8 cellular contexts compared by ENCODE assay signal in genomic region chr2:33476793-33477190, GRCh38. TPM values are rescaled to one million over a fixed set of nuclear protein-coding genes. Genes with fewer than 3 reads are reported as not detected.
DNase-seq lines count a peak whose midpoint lies in the region; ATAC-seq and TF ChIP-seq lines count a peak whose summit lies in the region.

No MANE protein-coding gene starts in this region.

- CTCF ChIA-PET in activated CD4-positive, alpha-beta memory T cell treated with anti-CD3 and anti-CD28 coated beads, Interleukin-2, amount 10 ng/mL, durations not matched to agents 7 days and 5 days (lab: Charles Lee): interaction anchor here (0.7 to 2.9 kb wide), 8 partner anchors 17 to 197 kb away, joined by 3 to 23 read pairs (median 4); partner anchors contain the start of gene FAM98A

- TF ChIP-seq CTCF in GM23338 (conservative IDR thresholded peaks at IDR 0.05; ENCODE audit: low read depth in 2 of 2) (no peak), spleen (IDR thresholded peaks at IDR 0.05 in 8 of 11, conservative IDR thresholded peaks at IDR 0.05 in 3 of 11) (no peak), GM13976 (IDR thresholded peaks at IDR 0.05; ENCODE audit: borderline replicate concordance, control extremely low read depth, extremely low read depth, insufficient read depth, missing control alignments) (no peak)

- H3K27ac Mint-ChIP-seq in GM23338: no peak overlapping the region
- H3K27ac Mint-ChIP-seq in activated CD4-positive, alpha-beta memory T cell treated with anti-CD3 and anti-CD28 coated beads, Interleukin-2, amount 10 ng/mL, durations not matched to agents 7 days and 5 days: peak overlapping the region; percentile 98

- in situ Hi-C loops in GM13976 (cut with MboI; ENCODE audit: low sequenced_read_pairs, unreplicated experiment): loop anchor here (10.0 kb wide), 1 partner anchor 98 kb away; no protein-coding TSS in a partner anchor

- H3F3A ChIP-seq in GM23338 (replicated peaks; ENCODE audit: low read depth): no peaks in the 10 kb centered on the region

- no peaks in the 10 kb centered on the region for H4K20me1 ChIP-seq in GM23338 (replicated peaks; ENCODE audit: insufficient read depth)

- H3K4me2 ChIP-seq in GM23338: no peak overlapping the region

- H3K9me3 ChIP-seq in spleen: no peaks in the 10 kb centered on the region

- H3K4me1 ChIP-seq in GM23338 (ENCODE audit: insufficient read depth): peaks cover 10% of the 10 kb centered on the region
- H3K4me1 ChIP-seq in spleen: peaks cover 5 to 56% (median 44%) of the 10 kb centered on the region in 6 donors

- POLR2A ChIA-PET in activated CD4-positive, alpha-beta memory T cell treated with anti-CD3 and anti-CD28 coated beads, Interleukin-2, amount 10 ng/mL, durations not matched to agents 7 days and 5 days (lab: Charles Lee): interaction anchor here (1.0 to 3.2 kb wide), 15 partner anchors 9 to 153 kb away, joined by 3 to 45 read pairs (median 5); partner anchors contain the start of gene FAM98A

- 2 to 8% (median 3%) methylated on average over 4 of the region's 4 CpGs for WGBS in spleen, 5 donors

- H3K9me3 Mint-ChIP-seq in GM23338: peaks cover 14% of the 10 kb centered on the region
- H3K9me3 Mint-ChIP-seq in activated CD4-positive, alpha-beta memory T cell treated with anti-CD3 and anti-CD28 coated beads, Interleukin-2, amount 10 ng/mL, durations not matched to agents 7 days and 5 days: no peaks in the 10 kb centered on the region

- H2AFZ ChIP-seq in GM23338: peak overlapping the region; percentile 91

- H3K79me2 ChIP-seq in GM23338 (replicated peaks; ENCODE audit: insufficient read depth): no peaks in the 10 kb centered on the region

- intact Hi-C loops in spleen (cut with DNase I; ENCODE audit: low total_unique reads) (loop anchor here (10.0 kb wide), 2 partner anchors 78 to 108 kb away; no protein-coding TSS in a partner anchor), posterior cingulate gyrus (cut with DNase I) (loop anchor here (5.0 kb wide), 2 partner anchors 36 to 121 kb away; partner anchors contain the start of gene FAM98A)

- H3K4me1 Mint-ChIP-seq in GM23338: peaks cover 18% of the 10 kb centered on the region
- H3K4me1 Mint-ChIP-seq in activated CD4-positive, alpha-beta memory T cell treated with anti-CD3 and anti-CD28 coated beads, Interleukin-2, amount 10 ng/mL, durations not matched to agents 7 days and 5 days: peaks cover 36% of the 10 kb centered on the region

- H3K27me3 Mint-ChIP-seq in GM23338 (ENCODE audit: insufficient read depth, low read depth, poor library complexity): peaks cover 3% of the 10 kb centered on the region
- H3K27me3 Mint-ChIP-seq in activated CD4-positive, alpha-beta memory T cell treated with anti-CD3 and anti-CD28 coated beads, Interleukin-2, amount 10 ng/mL, durations not matched to agents 7 days and 5 days: peaks cover 1% of the 10 kb centered on the region

- DNase-seq in GM23338 (ENCODE audit: low spot score) (no peak), globus pallidus (ENCODE audit: low spot score) (peak; percentile 57), spleen (no peak), H4 (ENCODE audit: low spot score) (no peak), DMS153 treated with DMSO at 0.1 percent for 48 hours (lab: John Stamatoyannopoulos, UW; ENCODE audit: unreplicated experiment) (no peak), posterior cingulate gyrus (no peak), GM13976 (ENCODE audit: low spot score) (no peak)
- DNase-seq in activated CD4-positive, alpha-beta memory T cell treated with anti-CD3 and anti-CD28 coated beads, Interleukin-2, amount 10 ng/mL, durations not matched to agents 7 days and 5 days: no peak

- H3K27ac ChIP-seq in GM23338 (ENCODE audit: low read depth) (no peak overlapping the region), spleen (peak overlapping the region; percentile 45 to 94 (median 92))

- H3K36me3 ChIP-seq in GM23338 (ENCODE audit: insufficient read depth): no peaks in the 10 kb centered on the region
- peaks cover 0 to 7% (median 0%) of the 10 kb centered on the region in 6 donors for H3K36me3 ChIP-seq in spleen

- no peak for ATAC-seq in GM23338

- 0 out of 2 replicates have a peak, but pooled peaks cover 3% of the 10 kb centered on the region for H3K9me2 ChIP-seq in GM23338 (ENCODE audit: insufficient read depth)

- H3K36me3 Mint-ChIP-seq in GM23338 (ENCODE audit: low read depth): peaks cover 11% of the 10 kb centered on the region; the same call in 2 of the 3 replicates
- H3K36me3 Mint-ChIP-seq in activated CD4-positive, alpha-beta memory T cell treated with anti-CD3 and anti-CD28 coated beads, Interleukin-2, amount 10 ng/mL, durations not matched to agents 7 days and 5 days (ENCODE audit: low read depth): peaks cover 4% of the 10 kb centered on the region

- H3K27me3 ChIP-seq in GM23338 (ENCODE audit: insufficient read depth) (no peaks in the 10 kb centered on the region), spleen (replicated peaks in 1 of 7) (no peaks in the 10 kb centered on the region)

- H3K4me3 ChIP-seq in GM23338 (no peak overlapping the region), spleen (peak overlapping the region in 7 of 8 donors; percentile 53 to 75 (median 56))

- no peak overlapping the region for H3K4me3 Mint-ChIP-seq in GM23338
- peak overlapping the region; percentile 80 for H3K4me3 Mint-ChIP-seq in activated CD4-positive, alpha-beta memory T cell treated with anti-CD3 and anti-CD28 coated beads, Interleukin-2, amount 10 ng/mL, durations not matched to agents 7 days and 5 days

- TF ChIP-seq POLR2A in spleen (IDR thresholded peaks at IDR 0.05): no peak

TF ChIP-seq in GM23338, 12 proteins besides CTCF, POLR2A, EP300 and RAD21 (continues in another document):
- TF ChIP-seq CREB1 (CRISPR knock-in tag; IDR thresholded peaks at IDR 0.05; ENCODE audit: low read depth): no peak
- TF ChIP-seq STAT1 (IDR thresholded peaks at IDR 0.05; ENCODE audit: unreplicated experiment): no peak
- TF ChIP-seq NANOG (IDR thresholded peaks at IDR 0.05; ENCODE audit: borderline replicate concordance): no peak
- no peak for TF ChIP-seq JUNB (IDR thresholded peaks at IDR 0.05; ENCODE audit: unreplicated experiment)
- no peak for TF ChIP-seq EZH2 (IDR thresholded peaks at IDR 0.05; ENCODE audit: low read depth, unreplicated experiment)
- no peak for TF ChIP-seq POLR2AphosphoS5 (IDR thresholded peaks at IDR 0.05; ENCODE audit: low read depth)
- no peak for TF ChIP-seq EZH2phosphoT487 (IDR thresholded peaks at IDR 0.05; ENCODE audit: unreplicated experiment)
- TF ChIP-seq REST (IDR thresholded peaks at IDR 0.05; ENCODE audit: unreplicated experiment): no peak

RNA-seq across cellular contexts. Expression of gene RASGRP3, which starts 0.3 kb away (rescaled TPM):
- total RNA-seq in GM23338 (2014; rRNA removed; shearing (Covaris generic)): 0.69 TPM in 1 of 2 replicates, not detected in the other
- polyA plus RNA-seq in GM23338 (2016; fragmentation: Nextera tagmentation; extraction: Ambion mirVana): 0.19 and 0.23 TPM in 2 replicates
- total RNA-seq in activated CD4-positive, alpha-beta memory T cell treated with anti-CD3 and anti-CD28 coated beads, Interleukin-2, amount 10 ng/mL, durations not matched to agents 7 days and 5 days: 1 to 10 TPM; 6.3 to 8.4 TPM
- total RNA-seq in spleen: 10 to 100 TPM; 38.7 to 68.1 (median 48.7) TPM
- polyA plus RNA-seq in spleen: 10 to 100 TPM; 13.2 to 15.9 (median 14.0) TPM
- total RNA-seq in H4 (2014; rRNA removed; shearing (Covaris generic)): 3.2 and 6.3 TPM in 2 replicates
